15 cellular contexts compared by ENCODE assay signal in genomic region chr10:69731698-69732097, GRCh38.
DNase-seq lines count a peak whose midpoint lies in the region; TF ChIP-seq lines count a peak whose summit lies in the region.
"Had no signal": no experiment of that assay in that cellular context is flagged by ENCODE, and none has a peak within 500 bp of the region (broad histone marks: within the 10 kb centered on the region; RNA-seq: fewer than 3 reads in every experiment).

No MANE protein-coding gene starts in this region.

- no peaks in the 10 kb centered on the region for H3K9me3 Mint-ChIP-seq in osteocyte (ENCODE audit: unreplicated experiment)
- H3K9me3 Mint-ChIP-seq: CD4-positive, alpha-beta memory T cell had no signal

- peak overlapping the region; percentile 95 for H3K27ac Mint-ChIP-seq in osteocyte (ENCODE audit: unreplicated experiment)
- H3K27ac Mint-ChIP-seq: B cell; CD4-positive, alpha-beta memory T cell had no signal

- no peaks in the 10 kb centered on the region for H3K27me3 Mint-ChIP-seq in osteocyte (ENCODE audit: unreplicated experiment)

- no peak overlapping the region for H2AFZ ChIP-seq in fibroblast of lung (ENCODE audit: low read length)

- peaks cover 53% of the 10 kb centered on the region for H3K4me1 ChIP-seq in BLaER1
- H3K4me1 ChIP-seq in fibroblast of lung (ENCODE audit: control insufficient read depth, extremely low read depth, insufficient read depth, low read length) = peaks cover 29% of the 10 kb centered on the region

- H3K4me3 ChIP-seq in BLaER1 = no peak overlapping the region
- H3K4me3 ChIP-seq in H7 (ENCODE audit: insufficient read depth, low read depth, low read length) = no peak overlapping the region
- H3K4me3 ChIP-seq in fibroblast of lung (replicated peaks in 1 of 4; ENCODE audit: control extremely low read depth in 1 of 4, insufficient read depth in 1 of 4, low read depth in 3 of 4, low read length in 4 of 4) = no peak overlapping the region
- H3K4me3 ChIP-seq: SK-N-MC had no signal

- no peaks in the 10 kb centered on the region for H4K20me1 ChIP-seq in BLaER1
- H4K20me1 ChIP-seq in fibroblast of lung (ENCODE audit: control insufficient read depth, extremely low read depth, insufficient read depth, low read length) = no peaks in the 10 kb centered on the region

- H3K4me2 ChIP-seq in BLaER1 = peak overlapping the region; percentile 91
- peak overlapping the region; percentile 7 for H3K4me2 ChIP-seq in fibroblast of lung (ENCODE audit: extremely low read depth, insufficient read depth, low read length)

- no peaks in the 10 kb centered on the region for H3K36me3 Mint-ChIP-seq in osteocyte (ENCODE audit: unreplicated experiment)
- H3K36me3 Mint-ChIP-seq: CD4-positive, alpha-beta memory T cell had no signal

- no peaks in the 10 kb centered on the region for H3K79me2 ChIP-seq in fibroblast of lung (ENCODE audit: control insufficient read depth, insufficient read depth, low read length)

- H3K36me3 ChIP-seq in BLaER1 (no peaks in the 10 kb centered on the region), H7 (replicated peaks; ENCODE audit: control insufficient read depth, insufficient read depth, low read length) (no peaks in the 10 kb centered on the region), fibroblast of lung (ENCODE audit: control insufficient read depth, insufficient read depth, low read length) (no peaks in the 10 kb centered on the region)

- no peaks in the 10 kb centered on the region for H3K9me3 ChIP-seq in BLaER1
- no peaks in the 10 kb centered on the region for H3K9me3 ChIP-seq in fibroblast of lung (ENCODE audit: control insufficient read depth, insufficient read depth, low read depth, low read length)

- peaks cover 85% of the 10 kb centered on the region for H3K4me1 Mint-ChIP-seq in osteocyte (ENCODE audit: unreplicated experiment)
- H3K4me1 Mint-ChIP-seq: B cell had no signal

- H3K27me3 ChIP-seq in BLaER1 (no peaks in the 10 kb centered on the region), H7 (ENCODE audit: control insufficient read depth, insufficient read depth, low read length) (no peaks in the 10 kb centered on the region), fibroblast of lung (ENCODE audit: control insufficient read depth, insufficient read depth, low read length) (no peaks in the 10 kb centered on the region)

- DNase-seq in H7 (peak; percentile 56), fibroblast of lung (ENCODE audit: low read depth in 2 of 2) (no peak), osteocyte (ENCODE audit: extremely low spot score, unreplicated experiment) (no peak), NCI-H1105 (lab: John Stamatoyannopoulos, UW) (no peak), NCI-H1436 (lab: John Stamatoyannopoulos, UW) (no peak), HCEC 1CT (no peak), cerebellar nuclear complex (lab: John Stamatoyannopoulos, UW) (no peak)
- DNase-seq: Calu3; CD4-positive, alpha-beta memory T cell; KG1; NCI-H146; NCI-H2081 had no signal

- TF ChIP-seq CTCF in fibroblast of lung (conservative IDR thresholded peaks at IDR 0.05 in 1 of 2, IDR thresholded peaks at IDR 0.05 in 1 of 2; ENCODE audit: low read depth in 1 of 2, low read length in 2 of 2) (no peak), osteocyte (IDR thresholded peaks at IDR 0.05) (no peak)

- H3K27ac ChIP-seq in BLaER1 (peak overlapping the region; percentile 68), fibroblast of lung (ENCODE audit: insufficient read depth, low read length) (no peak overlapping the region)
- H3K27ac ChIP-seq: SK-N-MC had no signal

- H3K4me3 Mint-ChIP-seq in osteocyte (ENCODE audit: unreplicated experiment) = no peak overlapping the region
- H3K4me3 Mint-ChIP-seq: B cell; CD4-positive, alpha-beta memory T cell had no signal

- H3K9ac ChIP-seq in BLaER1 (peak overlapping the region; percentile 48), fibroblast of lung (ENCODE audit: insufficient read depth, low read length) (no peak overlapping the region)
